2 cellular contexts compared by ENCODE assay signal in genomic region chr4:114302472-114302871, GRCh38.
TF ChIP-seq lines count a peak whose summit lies in the region.

No MANE protein-coding gene starts in this region.

TF ChIP-seq in GM23338, 12 proteins besides CTCF, POLR2A, EP300 and RAD21:
- TF ChIP-seq ZNF114 (CRISPR knock-in tag; IDR thresholded peaks at IDR 0.05) (no peak), ZNF331 (CRISPR knock-in tag; IDR thresholded peaks at IDR 0.05; ENCODE audit: low read depth) (no peak)
TF ChIP-seq in GM23338: peak in this region for 0.

TF ChIP-seq in GM12878, 131 proteins besides CTCF, POLR2A, EP300 and RAD21:
- TF ChIP-seq RUNX3 (IDR thresholded peaks at IDR 0.05; ENCODE audit: low read length) (no peak), SREBF1 (IDR thresholded peaks at IDR 0.05; ENCODE audit: low read length) (no peak), TCF12 (IDR thresholded peaks at IDR 0.05; ENCODE audit: low read depth, low read length) (no peak), KDM1A (IDR thresholded peaks at IDR 0.05; ENCODE audit: borderline replicate concordance) (no peak)
